26 cellular contexts compared by ENCODE assay signal in the genomic region with DNA sequence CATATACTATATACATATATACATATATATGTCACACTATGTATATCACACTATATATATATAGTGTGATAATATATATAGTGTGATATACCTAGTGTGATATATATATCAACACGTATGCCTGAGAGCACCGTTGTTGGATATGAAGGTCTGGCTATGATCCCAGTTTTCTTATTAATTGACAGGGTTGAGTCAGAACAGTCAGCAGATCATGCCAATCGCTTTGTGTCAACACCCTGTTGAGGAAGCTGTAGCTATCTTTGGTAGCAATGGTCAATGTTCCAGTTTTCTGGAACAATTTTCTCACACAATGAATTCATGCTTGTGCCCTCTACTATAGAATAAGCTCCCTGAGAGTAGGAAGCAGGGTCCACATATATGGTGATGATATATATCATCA.
"Had no signal": no experiment of that assay in that cellular context is flagged by ENCODE, and none has a peak within 500 bp of the region (broad histone marks: within the 10 kb centered on the region; RNA-seq: fewer than 3 reads in every experiment).

No MANE protein-coding gene starts in this region.

- H3K9me3 Mint-ChIP-seq: activated CD4-positive, alpha-beta memory T cell treated with anti-CD3 and anti-CD28 coated beads for 36 hours; activated CD4-positive, alpha-beta T cell treated with anti-CD3 and anti-CD28 coated beads, Interleukin-2, amount 10 ng/mL, durations not matched to agents 7 days and 5 days; activated naive CD4-positive, alpha-beta T cell treated with anti-CD3 and anti-CD28 coated beads for 36 hours; activated T-helper 17 cell treated with anti-CD3 and anti-CD28 coated beads, Interleukin-2, amount 50 U/mL, for 72 hours had no signal

- H3K27me3 Mint-ChIP-seq: activated B cell treated with CpG ODN at 0.5 μM for 24 hours; activated CD4-positive, alpha-beta memory T cell treated with anti-CD3 and anti-CD28 coated beads for 36 hours; activated CD4-positive, alpha-beta T cell treated with anti-CD3 and anti-CD28 coated beads, Interleukin-2, amount 10 ng/mL, durations not matched to agents 7 days and 5 days; activated naive CD8-positive, alpha-beta T cell; activated T-helper 17 cell treated with anti-CD3 and anti-CD28 coated beads, Interleukin-2, amount 50 U/mL, for 72 hours; brain; T-cell had no signal

- H3K36me3 Mint-ChIP-seq: activated CD4-positive, alpha-beta memory T cell treated with anti-CD3 and anti-CD28 coated beads for 36 hours; activated naive CD8-positive, alpha-beta T cell; brain; T-cell had no signal

- H3K36me3 ChIP-seq: cardiac muscle cell had no signal

- H3K27me3 ChIP-seq: cardiac muscle cell had no signal

- ATAC-seq: activated T-helper 17 cell treated with anti-CD3 and anti-CD28 coated beads, Interleukin-2, amount 50 U/mL, for 72 hours; T-cell had no signal

- H3K27ac Mint-ChIP-seq: activated B cell treated with CpG ODN at 0.5 μM for 24 hours; activated CD4-positive, alpha-beta memory T cell treated with anti-CD3 and anti-CD28 coated beads for 36 hours; activated CD4-positive, alpha-beta T cell treated with anti-CD3 and anti-CD28 coated beads, Interleukin-2, amount 10 ng/mL, durations not matched to agents 7 days and 5 days; activated naive CD4-positive, alpha-beta T cell treated with anti-CD3 and anti-CD28 coated beads for 36 hours; activated naive CD8-positive, alpha-beta T cell; activated T-helper 17 cell treated with anti-CD3 and anti-CD28 coated beads, Interleukin-2, amount 50 U/mL, for 72 hours; brain; T-cell had no signal

- H3K4me3 ChIP-seq: cardiac muscle cell, SK-N-MC had no signal

- H3K4me1 Mint-ChIP-seq: activated B cell treated with CpG ODN at 0.5 μM for 24 hours; activated CD4-positive, alpha-beta T cell treated with anti-CD3 and anti-CD28 coated beads, Interleukin-2, amount 10 ng/mL, durations not matched to agents 7 days and 5 days; activated T-helper 17 cell treated with anti-CD3 and anti-CD28 coated beads, Interleukin-2, amount 50 U/mL, for 72 hours; brain; T-cell had no signal

- DNase-seq: activated B cell treated with CpG ODN at 0.5 μM for 24 hours; activated CD4-positive, alpha-beta memory T cell treated with anti-CD3 and anti-CD28 coated beads for 36 hours; activated CD4-positive, alpha-beta T cell treated with anti-CD3 and anti-CD28 coated beads for 1 hour; activated CD4-positive, alpha-beta T cell treated with anti-CD3 and anti-CD28 coated beads, Interleukin-2, amount 10 ng/mL, durations not matched to agents 7 days and 5 days; activated CD8-positive, alpha-beta memory T cell treated with anti-CD3 and anti-CD28 coated beads for 24 hours; activated gamma-delta T cell; activated naive CD4-positive, alpha-beta T cell treated with anti-CD3 and anti-CD28 coated beads for 36 hours; activated T-cell treated with anti-CD3 and anti-CD28 coated beads, Interleukin-2, amount 50 U/mL, for 48 hours; amygdala; KG1; MM.1S; NCI-H1105 treated with DMSO at 0.1 percent for 48 hours; NCI-H1436 treated with DMSO at 0.1 percent for 48 hours; NCI-H187; NCI-H2081 treated with DMSO at 0.1 percent for 48 hours; NCI-H446; NCI-H524; SIG-M5; T-cell; T-helper 2 cell; T1000 had no signal

- H3K4me3 Mint-ChIP-seq: activated B cell treated with CpG ODN at 0.5 μM for 24 hours; activated CD4-positive, alpha-beta memory T cell treated with anti-CD3 and anti-CD28 coated beads for 36 hours; activated CD4-positive, alpha-beta T cell treated with anti-CD3 and anti-CD28 coated beads, Interleukin-2, amount 10 ng/mL, durations not matched to agents 7 days and 5 days; activated naive CD4-positive, alpha-beta T cell treated with anti-CD3 and anti-CD28 coated beads for 36 hours; activated naive CD8-positive, alpha-beta T cell; activated T-helper 17 cell treated with anti-CD3 and anti-CD28 coated beads, Interleukin-2, amount 50 U/mL, for 72 hours; brain; T-cell had no signal
